Comparison of ENCODE assay signal across 8 cellular contexts in genomic region chr3:49022751-49023171, GRCh38. TPM values are rescaled to one million over a fixed set of nuclear protein-coding genes. Genes with fewer than 3 reads are reported as not detected.
DNase-seq lines count a peak whose midpoint lies in the region; ATAC-seq, FAIRE-seq and TF ChIP-seq lines count a peak whose summit lies in the region.

No MANE protein-coding gene starts in this region.

- H3K4me1 Mint-ChIP-seq in activated T-cell treated with anti-CD3 and anti-CD28 coated beads, Interleukin-2, amount 50 U/mL, for 72 hours (ENCODE audit: low read depth): peaks cover 71% of the 10 kb centered on the region

- no peaks in the 10 kb centered on the region for H3K9me3 Mint-ChIP-seq in activated T-cell treated with anti-CD3 and anti-CD28 coated beads, Interleukin-2, amount 50 U/mL, for 72 hours

- peaks cover 4% of the 10 kb centered on the region for H4K20me1 ChIP-seq in keratinocyte (ENCODE audit: control insufficient read depth, extremely low read depth, insufficient read depth, low read length)

- H3K27me3 ChIP-seq in left ventricle myocardium inferior (ENCODE audit: low read depth) (no peaks in the 10 kb centered on the region), keratinocyte (ENCODE audit: control insufficient read depth, extremely low read depth, insufficient read depth, low read length) (no peaks in the 10 kb centered on the region), testis (no peaks in the 10 kb centered on the region)

- H3K4me1 ChIP-seq in left ventricle myocardium inferior (peaks cover 81% of the 10 kb centered on the region), keratinocyte (ENCODE audit: control insufficient read depth, extremely low read depth, insufficient read depth, low read length) (peaks cover 34% of the 10 kb centered on the region), testis (peaks cover 28% of the 10 kb centered on the region)

- peak overlapping the region; percentile 91 to 94 for H3K4me3 Mint-ChIP-seq in activated T-cell treated with anti-CD3 and anti-CD28 coated beads, Interleukin-2, amount 50 U/mL, for 72 hours

- H3K36me3 ChIP-seq in left ventricle myocardium inferior: peaks cover 40% of the 10 kb centered on the region
- H3K36me3 ChIP-seq in keratinocyte (ENCODE audit: control insufficient read depth in 2 of 2, extremely low read depth in 1 of 2, insufficient read depth in 2 of 2, low read length in 2 of 2): peaks cover 29 to 41% of the 10 kb centered on the region in 2 experiments
- H3K36me3 ChIP-seq in testis (ENCODE audit: low read depth, missing control alignments): no peaks in the 10 kb centered on the region

- no peak overlapping the region for H2AFZ ChIP-seq in keratinocyte (ENCODE audit: control insufficient read depth, low read length)

- peak overlapping the region; percentile 90 for H3K9ac ChIP-seq in keratinocyte (ENCODE audit: control insufficient read depth, extremely low read depth, insufficient read depth, low read length)

- DNase-seq in left ventricle myocardium inferior: no peak
- DNase-seq in left ventricle myocardium superior: no peak
- DNase-seq in activated T-cell treated with anti-CD3 and anti-CD28 coated beads, Interleukin-2, amount 50 U/mL, for 72 hours: no peak
- no peak for DNase-seq in keratinocyte (ENCODE audit: low read depth, low spot score)
- no peak for DNase-seq in testis
- no peak for DNase-seq in urothelium cell line (ENCODE audit: low spot score)
- DNase-seq in NCI-H524 (lab: John Stamatoyannopoulos, UW): no peak
- no peak for DNase-seq in stimulated activated naive CD4-positive, alpha-beta T cell (lab: John Stamatoyannopoulos, UW)

- intact Hi-C loops in left ventricle myocardium inferior (cut with micrococcal nuclease): no loop called here
- intact Hi-C loops in left ventricle myocardium superior (cut with micrococcal nuclease): no loop called here
- intact Hi-C loops in testis (cut with DNase I; ENCODE audit: low total_unique reads): loop anchor here (10.0 kb wide), 2 partner anchors 72 to 252 kb away; partner anchors contain the start of genes C3orf62 and QRICH1

- peaks cover 10 to 32% of the 10 kb centered on the region in 2 donors for H3K36me3 Mint-ChIP-seq in activated T-cell treated with anti-CD3 and anti-CD28 coated beads, Interleukin-2, amount 50 U/mL, for 72 hours (ENCODE audit: insufficient read depth in 2 of 2)

- H3K27ac ChIP-seq in left ventricle myocardium inferior (replicated peaks): peak overlapping the region; percentile 98
- peak overlapping the region; percentile 91 for H3K27ac ChIP-seq in keratinocyte (ENCODE audit: control insufficient read depth, insufficient read depth, low read length)
- H3K27ac ChIP-seq in testis: peak overlapping the region; percentile 99

- TF ChIP-seq CTCF in left ventricle myocardium inferior (IDR thresholded peaks at IDR 0.05; ENCODE audit: borderline replicate concordance) (no peak), keratinocyte (optimal IDR thresholded peaks at IDR 0.05 in 1 of 3, IDR thresholded peaks at IDR 0.05 in 1 of 3, conservative IDR thresholded peaks at IDR 0.05 in 1 of 3; ENCODE audit: extremely low read depth in 1 of 3, insufficient read depth in 2 of 3, low read length in 3 of 3) (no peak), testis (IDR thresholded peaks at IDR 0.05) (no peak)

- H3K27ac Mint-ChIP-seq in activated T-cell treated with anti-CD3 and anti-CD28 coated beads, Interleukin-2, amount 50 U/mL, for 72 hours: peak overlapping the region; percentile 92

- FAIRE-seq in keratinocyte (lab: Jason Lieb, UNC): no peak
- no peak for FAIRE-seq in urothelium cell line (lab: Jason Lieb, UNC)

- no peaks in the 10 kb centered on the region for H3K27me3 Mint-ChIP-seq in activated T-cell treated with anti-CD3 and anti-CD28 coated beads, Interleukin-2, amount 50 U/mL, for 72 hours (ENCODE audit: low read depth)

- ATAC-seq in left ventricle myocardium superior: no peak
- ATAC-seq in activated T-cell treated with anti-CD3 and anti-CD28 coated beads, Interleukin-2, amount 50 U/mL, for 72 hours (replicated peaks in 1 of 2): no peak

- no peaks in the 10 kb centered on the region for H3K9me1 ChIP-seq in keratinocyte (ENCODE audit: control insufficient read depth, extremely low read depth, insufficient read depth, low read length)

- peak overlapping the region; percentile 99 for H3K4me2 ChIP-seq in keratinocyte (ENCODE audit: control insufficient read depth, extremely low read depth, insufficient read depth, low read depth, low read length)

- H3K4me3 ChIP-seq in left ventricle myocardium inferior (peak overlapping the region; percentile 86), keratinocyte (ENCODE audit: control insufficient read depth in 2 of 3, extremely low read depth in 1 of 3, insufficient read depth in 2 of 3, low read depth in 1 of 3, low read length in 3 of 3) (peak overlapping the region; percentile 80 to 97 (median 93)), testis (peak overlapping the region; percentile 93 to 94)

- H3K79me2 ChIP-seq in keratinocyte (ENCODE audit: control insufficient read depth, insufficient read depth, low read length): peaks cover 67% of the 10 kb centered on the region

- dilution Hi-C loops in keratinocyte (cut with MboI; ENCODE audit: extremely low pct_ligation_motif_present, low sequenced_read_pairs): no loop called here

- 17 to 29% methylated on average over 7 to 8 of the region's 11 CpGs for WGBS in testis, 2 donors

- H3K9me3 ChIP-seq in left ventricle myocardium inferior (replicated peaks): no peaks in the 10 kb centered on the region
- no peaks in the 10 kb centered on the region for H3K9me3 ChIP-seq in keratinocyte (ENCODE audit: control insufficient read depth, low read depth, low read length)
- H3K9me3 ChIP-seq in testis: no peaks in the 10 kb centered on the region

- TF ChIP-seq POLR2A in testis (IDR thresholded peaks at IDR 0.05): no peak

RNA-seq across cellular contexts. Expression of gene NDUFAF3, which starts 0.8 kb away (rescaled TPM):
- total RNA-seq in left ventricle myocardium inferior (159 TPM), left ventricle myocardium superior (168 TPM), testis (100 to 1,000 TPM; 324 to 416 TPM)
- 10 to 100 TPM; 31.9 to 35.1 TPM for total RNA-seq in activated T-cell treated with anti-CD3 and anti-CD28 coated beads, Interleukin-2, amount 50 U/mL, for 72 hours
- polyA plus RNA-seq in keratinocyte (38.3 to 70.1 TPM (median 44.8 TPM) in 3 replicates), testis (ENCODE audit: insufficient read depth, low read depth, low replicate concordance) (544 TPM)
- polyA plus RNA-seq in keratinocyte (2011; ENCODE audit: low read depth): 4.1 TPM
- polyA plus RNA-seq in keratinocyte (2011; cell fraction: cytosol; rRNA removed): 28.0 and 57.0 TPM in 2 replicates
- 12.7 and 19.8 TPM in 2 replicates for polyA plus RNA-seq in keratinocyte (2011; cell fraction: nucleus; rRNA removed)
- 44.0 and 109 TPM in 2 replicates for polyA plus RNA-seq in keratinocyte (2012; ENCODE audit: low replicate concordance)
- polyA minus RNA-seq in keratinocyte: 26.2 to 69.4 TPM (median 48.3 TPM) in 3 replicates
- 92.1 TPM for polyA minus RNA-seq in keratinocyte (2011; cell fraction: cytosol; rRNA and poly(A)+ RNA removed)
- 15.6 and 19.4 TPM in 2 replicates for polyA minus RNA-seq in keratinocyte (2011; cell fraction: nucleus; rRNA and poly(A)+ RNA removed)

RNA-seq across cellular contexts. Expression of gene DALRD3, which starts 4.4 kb away (rescaled TPM):
- total RNA-seq in left ventricle myocardium inferior: 11.8 TPM
- total RNA-seq in left ventricle myocardium superior: 10.7 TPM
- total RNA-seq in activated T-cell treated with anti-CD3 and anti-CD28 coated beads, Interleukin-2, amount 50 U/mL, for 72 hours: 10 to 100 TPM; 24.8 to 29.8 TPM
- polyA plus RNA-seq in keratinocyte: 33.7 to 41.1 TPM (median 37.8 TPM) in 3 replicates
- 3.5 TPM for polyA plus RNA-seq in keratinocyte (2011; ENCODE audit: low read depth)
- polyA plus RNA-seq in keratinocyte (2011; cell fraction: cytosol; rRNA removed): 31.3 and 40.4 TPM in 2 replicates
- polyA plus RNA-seq in keratinocyte (2011; cell fraction: nucleus; rRNA removed): 60.2 and 67.6 TPM in 2 replicates
- 21.7 and 23.7 TPM in 2 replicates for polyA plus RNA-seq in keratinocyte (2012; ENCODE audit: low replicate concordance)
- polyA minus RNA-seq in keratinocyte: 45.5 to 64.0 TPM (median 55.2 TPM) in 3 replicates
- 30.5 TPM for polyA minus RNA-seq in keratinocyte (2011; cell fraction: cytosol; rRNA and poly(A)+ RNA removed)
- 13.6 and 14.7 TPM in 2 replicates for polyA minus RNA-seq in keratinocyte (2011; cell fraction: nucleus; rRNA and poly(A)+ RNA removed)
- 100 to 1,000 TPM in 1 of 2 donors, 10 to 100 TPM in 1; 92.0 to 106 TPM for total RNA-seq in testis
- 121 TPM for polyA plus RNA-seq in testis (ENCODE audit: insufficient read depth, low read depth, low replicate concordance)

RNA-seq across cellular contexts. Expression of gene IMPDH2, which starts 6.4 kb away (rescaled TPM):
- total RNA-seq in left ventricle myocardium inferior (46.9 TPM), left ventricle myocardium superior (59.6 TPM), testis (10 to 100 TPM; 93.0 to 98.5 TPM)
- total RNA-seq in activated T-cell treated with anti-CD3 and anti-CD28 coated beads, Interleukin-2, amount 50 U/mL, for 72 hours: 100 to 1,000 TPM; 490 to 562 TPM
- polyA plus RNA-seq in keratinocyte (199 to 221 TPM (median 210 TPM) in 3 replicates), testis (ENCODE audit: insufficient read depth, low read depth, low replicate concordance) (95.0 TPM)
- 255 TPM for polyA plus RNA-seq in keratinocyte (2011; ENCODE audit: low read depth)
- 147 and 165 TPM in 2 replicates for polyA plus RNA-seq in keratinocyte (2011; cell fraction: cytosol; rRNA removed)
- 194 and 201 TPM in 2 replicates for polyA plus RNA-seq in keratinocyte (2011; cell fraction: nucleus; rRNA removed)
- 177 and 251 TPM in 2 replicates for polyA plus RNA-seq in keratinocyte (2012; ENCODE audit: low replicate concordance)
- polyA minus RNA-seq in keratinocyte: 146 to 450 TPM (median 412 TPM) in 3 replicates
- polyA minus RNA-seq in keratinocyte (2011; cell fraction: cytosol; rRNA and poly(A)+ RNA removed): 294 TPM
- polyA minus RNA-seq in keratinocyte (2011; cell fraction: nucleus; rRNA and poly(A)+ RNA removed): 89.9 and 104 TPM in 2 replicates

RNA-seq across cellular contexts. Expression of gene WDR6, which starts 15.6 kb away (rescaled TPM):
- total RNA-seq in left ventricle myocardium inferior (79.0 TPM), left ventricle myocardium superior (86.9 TPM), testis (100 to 1,000 TPM; 171 to 172 TPM)
- 100 to 1,000 TPM; 145 to 159 TPM for total RNA-seq in activated T-cell treated with anti-CD3 and anti-CD28 coated beads, Interleukin-2, amount 50 U/mL, for 72 hours
- polyA plus RNA-seq in keratinocyte (61.5 to 90.9 TPM (median 77.4 TPM) in 3 replicates), testis (ENCODE audit: insufficient read depth, low read depth, low replicate concordance) (92.0 TPM)
- polyA plus RNA-seq in keratinocyte (2011; ENCODE audit: low read depth): 16.0 TPM
- 27.0 and 50.3 TPM in 2 replicates for polyA plus RNA-seq in keratinocyte (2011; cell fraction: cytosol; rRNA removed)
- 234 and 261 TPM in 2 replicates for polyA plus RNA-seq in keratinocyte (2011; cell fraction: nucleus; rRNA removed)
- polyA plus RNA-seq in keratinocyte (2012; ENCODE audit: low replicate concordance): 42.1 and 80.2 TPM in 2 replicates
- 123 to 316 TPM (median 125 TPM) in 3 replicates for polyA minus RNA-seq in keratinocyte
- polyA minus RNA-seq in keratinocyte (2011; cell fraction: cytosol; rRNA and poly(A)+ RNA removed): 73.7 TPM
- polyA minus RNA-seq in keratinocyte (2011; cell fraction: nucleus; rRNA and poly(A)+ RNA removed): 82.5 and 93.1 TPM in 2 replicates

RNA-seq across cellular contexts. Expression of gene P4HTM, which starts 32.7 kb away (rescaled TPM):
- 28.9 TPM for total RNA-seq in left ventricle myocardium inferior
- total RNA-seq in left ventricle myocardium superior: 27.6 TPM
- 10 to 100 TPM; 42.0 to 45.7 TPM for total RNA-seq in activated T-cell treated with anti-CD3 and anti-CD28 coated beads, Interleukin-2, amount 50 U/mL, for 72 hours
- polyA plus RNA-seq in keratinocyte: 0.93 to 1.1 TPM (median 0.99 TPM) in 3 replicates
- 5.1 TPM for polyA plus RNA-seq in keratinocyte (2011; ENCODE audit: low read depth)
- 0.27 and 0.32 TPM in 2 replicates for polyA plus RNA-seq in keratinocyte (2011; cell fraction: cytosol; rRNA removed)
- 3.8 and 3.9 TPM in 2 replicates for polyA plus RNA-seq in keratinocyte (2011; cell fraction: nucleus; rRNA removed)
- 0.76 and 3.6 TPM in 2 replicates for polyA plus RNA-seq in keratinocyte (2012; ENCODE audit: low replicate concordance)
- polyA minus RNA-seq in keratinocyte: 1.3 to 2.1 TPM (median 1.6 TPM) in 3 replicates
- polyA minus RNA-seq in keratinocyte (2011; cell fraction: cytosol; rRNA and poly(A)+ RNA removed): 5.4 TPM
- polyA minus RNA-seq in keratinocyte (2011; cell fraction: nucleus; rRNA and poly(A)+ RNA removed): 2.9 and 3.1 TPM in 2 replicates
- total RNA-seq in testis: 100 to 1,000 TPM; 107 to 122 TPM
- polyA plus RNA-seq in testis (ENCODE audit: insufficient read depth, low read depth, low replicate concordance): 52.3 TPM
